ENCODE assay signal across 8 cellular contexts in the genomic region with DNA sequence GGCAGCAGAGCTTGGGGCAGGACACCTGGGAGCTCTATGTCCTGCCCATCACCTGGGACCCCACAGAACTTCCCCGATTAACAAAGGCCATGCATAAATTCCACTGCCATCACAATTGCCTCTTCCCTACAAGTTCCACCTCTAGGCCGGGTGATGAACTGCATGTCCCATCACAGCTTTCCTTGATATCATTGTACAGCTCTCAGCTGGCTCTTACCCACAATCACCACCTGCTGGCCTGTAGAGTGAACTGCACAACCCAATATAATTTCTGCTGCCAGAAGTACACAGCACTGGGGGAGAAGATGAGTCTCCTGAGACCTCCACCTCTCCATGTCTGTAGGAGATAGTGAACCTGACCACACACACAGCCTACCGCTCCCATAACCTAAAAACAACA.
DNase-seq lines count a peak whose midpoint lies in the region; ATAC-seq and TF ChIP-seq lines count a peak whose summit lies in the region.

No MANE protein-coding gene starts in this region.

- no peak overlapping the region for H3K4me3 Mint-ChIP-seq in activated CD4-positive, alpha-beta T cell treated with anti-CD3 and anti-CD28 coated beads for 36 hours
- no peak overlapping the region for H3K4me3 Mint-ChIP-seq in stimulated activated naive B cell treated with anti-CD40 and anti-IgM and Interleukin-4, amounts not matched to agents 10 μg/mL and 1 μg/mL and 100 μg/mL, for 72 hours

- no peaks in the 10 kb centered on the region for H3K4me1 Mint-ChIP-seq in activated CD4-positive, alpha-beta T cell treated with anti-CD3 and anti-CD28 coated beads for 36 hours
- H3K4me1 Mint-ChIP-seq in stimulated activated naive B cell treated with anti-CD40 and anti-IgM and Interleukin-4, amounts not matched to agents 10 μg/mL and 1 μg/mL and 100 μg/mL, for 72 hours: no peaks in the 10 kb centered on the region

- intact Hi-C loops in activated CD4-positive, alpha-beta T cell treated with anti-CD3 and anti-CD28 coated beads for 36 hours (cut with DNase I, micrococcal nuclease): loop anchor here (1.0 to 10.0 kb wide), 2 partner anchors 236 to 240 kb away; no protein-coding TSS in a partner anchor

- DNase-seq in activated CD4-positive, alpha-beta T cell treated with anti-CD3 and anti-CD28 coated beads for 36 hours: peak; percentile 23
- no peak for DNase-seq in activated CD4-positive, alpha-beta T cell treated with anti-CD3 and anti-CD28 coated beads for 1 hour
- peak; percentile 1 for DNase-seq in HCEC 1CT
- peak in 1 of 2 donors; percentile 25 for DNase-seq in cardiac fibroblast (ENCODE audit: low read depth in 2 of 2)
- DNase-seq in stimulated activated naive B cell treated with anti-CD40 and anti-IgM and Interleukin-4, amounts not matched to agents 10 μg/mL and 1 μg/mL and 100 μg/mL, for 72 hours: peak; percentile 7
- no peak for DNase-seq in caudate nucleus (lab: John Stamatoyannopoulos, UW)
- DNase-seq in hippocampal formation (lab: John Stamatoyannopoulos, UW): no peak

- H2AFZ ChIP-seq in KMS-11 (ENCODE audit: low read depth): no peak overlapping the region

- no peak overlapping the region for H3K4me2 ChIP-seq in KMS-11

- no peak overlapping the region for H3K4me3 ChIP-seq in KMS-11 (IDR thresholded peaks at IDR 0.05; ENCODE audit: insufficient read depth, low read depth, low read length)
- no peak overlapping the region for H3K4me3 ChIP-seq in cardiac fibroblast (replicated peaks in 1 of 2; ENCODE audit: low read depth in 2 of 2, low read length in 2 of 2)

- H3K9ac ChIP-seq in KMS-11: no peak overlapping the region

- peak; percentile 81 for TF ChIP-seq CTCF in KMS-11 (conservative IDR thresholded peaks at IDR 0.05; ENCODE audit: low read depth, low read length)
- TF ChIP-seq CTCF in cardiac fibroblast (IDR thresholded peaks at IDR 0.05; ENCODE audit: low read depth, low read length): peak; percentile 39

- no peaks in the 10 kb centered on the region for H3K4me1 ChIP-seq in KMS-11 (ENCODE audit: low read depth, poor library complexity, severe bottlenecking)

- no peaks in the 10 kb centered on the region for H3K36me3 Mint-ChIP-seq in activated CD4-positive, alpha-beta T cell treated with anti-CD3 and anti-CD28 coated beads for 36 hours (ENCODE audit: low read depth)
- H3K36me3 Mint-ChIP-seq in stimulated activated naive B cell treated with anti-CD40 and anti-IgM and Interleukin-4, amounts not matched to agents 10 μg/mL and 1 μg/mL and 100 μg/mL, for 72 hours: no peaks in the 10 kb centered on the region

- POLR2A ChIA-PET in activated CD4-positive, alpha-beta T cell treated with anti-CD3 and anti-CD28 coated beads for 36 hours (lab: Charles Lee): no interaction called here

- no peak overlapping the region for H3K27ac ChIP-seq in KMS-11
- no peak overlapping the region for H3K27ac ChIP-seq in caudate nucleus (ENCODE audit: low read depth, low read length)

- ATAC-seq in activated CD4-positive, alpha-beta T cell treated with anti-CD3 and anti-CD28 coated beads for 36 hours: peak; percentile 33
- peak; percentile 73 to 85 for ATAC-seq in stimulated activated naive B cell treated with anti-CD40 and anti-IgM and Interleukin-4, amounts not matched to agents 10 μg/mL and 1 μg/mL and 100 μg/mL, for 72 hours (replicated peaks)

- no peaks in the 10 kb centered on the region for H3K79me2 ChIP-seq in KMS-11 (ENCODE audit: insufficient read depth, low read depth)

- no peaks in the 10 kb centered on the region for H3K27me3 ChIP-seq in KMS-11 (ENCODE audit: insufficient read depth, low read depth)

- H4K20me1 ChIP-seq in KMS-11 (ENCODE audit: insufficient read depth): no peaks in the 10 kb centered on the region

- CTCF ChIA-PET in activated CD4-positive, alpha-beta T cell treated with anti-CD3 and anti-CD28 coated beads for 36 hours (lab: Charles Lee): interaction anchor here (0.9 to 1.1 kb wide), 2 partner anchors 86 to 116 kb away, joined by 3 read pairs; no protein-coding TSS in a partner anchor

- no peaks in the 10 kb centered on the region for H3K27me3 Mint-ChIP-seq in activated CD4-positive, alpha-beta T cell treated with anti-CD3 and anti-CD28 coated beads for 36 hours
- H3K27me3 Mint-ChIP-seq in stimulated activated naive B cell treated with anti-CD40 and anti-IgM and Interleukin-4, amounts not matched to agents 10 μg/mL and 1 μg/mL and 100 μg/mL, for 72 hours: no peaks in the 10 kb centered on the region

- H3K36me3 ChIP-seq in KMS-11 (ENCODE audit: insufficient read depth): no peaks in the 10 kb centered on the region

- no peak overlapping the region for H3K27ac Mint-ChIP-seq in activated CD4-positive, alpha-beta T cell treated with anti-CD3 and anti-CD28 coated beads for 36 hours
- H3K27ac Mint-ChIP-seq in stimulated activated naive B cell treated with anti-CD40 and anti-IgM and Interleukin-4, amounts not matched to agents 10 μg/mL and 1 μg/mL and 100 μg/mL, for 72 hours: no peak overlapping the region

- H3K9me3 Mint-ChIP-seq in activated CD4-positive, alpha-beta T cell treated with anti-CD3 and anti-CD28 coated beads for 36 hours (ENCODE audit: low read depth): peaks cover 12% of the 10 kb centered on the region
- peaks cover 8% of the 10 kb centered on the region in 2 donors for H3K9me3 Mint-ChIP-seq in stimulated activated naive B cell treated with anti-CD40 and anti-IgM and Interleukin-4, amounts not matched to agents 10 μg/mL and 1 μg/mL and 100 μg/mL, for 72 hours

Comparison
In these comparisons a context has a peak if more than half of its experiments do, and no peak if none do; other contexts are left out.
1. DNase-seq: peak in activated CD4-positive, alpha-beta T cell treated with anti-CD3 and anti-CD28 coated beads for 36 hours (single experiment), HCEC 1CT (single experiment) and stimulated activated naive B cell treated with anti-CD40 and anti-IgM and Interleukin-4, amounts not matched to agents 10 μg/mL and 1 μg/mL and 100 μg/mL, for 72 hours (single experiment); none in activated CD4-positive, alpha-beta T cell treated with anti-CD3 and anti-CD28 coated beads for 1 hour (single experiment), caudate nucleus (0 of 61) and hippocampal formation (0 of 2).